ENCODE assay signal across 18 cellular contexts in the genomic region with DNA sequence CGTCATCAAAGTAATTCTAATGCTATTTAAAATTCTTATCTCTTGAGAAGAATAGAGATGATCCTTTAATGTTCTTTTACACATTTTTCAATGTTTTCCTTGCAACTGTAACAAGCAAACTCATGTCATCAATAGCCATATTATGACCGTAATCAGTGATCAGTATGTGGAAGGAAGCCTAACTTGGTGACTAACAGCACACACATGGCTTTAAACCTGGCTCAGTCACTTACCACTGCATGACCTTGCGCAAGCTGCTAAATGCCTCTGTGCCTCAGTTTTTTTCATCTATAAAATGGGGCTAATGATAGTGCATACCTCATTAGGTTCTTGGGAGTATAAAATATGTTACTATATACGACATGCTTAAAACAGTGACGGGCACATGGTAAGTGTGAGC.
DNase-seq lines count a peak whose midpoint lies in the region; ATAC-seq and FAIRE-seq lines count a peak whose summit lies in the region.
"Had no signal": no experiment of that assay in that cellular context is flagged by ENCODE, and none has a peak within 500 bp of the region (broad histone marks: within the 10 kb centered on the region; RNA-seq: fewer than 3 reads in every experiment).

No MANE protein-coding gene starts in this region.

- DNase-seq in activated CD4-positive, CD25-positive, alpha-beta regulatory T cell (lab: John Stamatoyannopoulos, UW): no peak
- DNase-seq in ELR (ENCODE audit: low read depth) (peak; percentile 3), NCI-H187 (lab: John Stamatoyannopoulos, UW) (no peak), frontal cortex (ENCODE audit: low spot score in 2 of 2) (no peak)
- DNase-seq: Calu3; CD8-positive, alpha-beta T cell; IMR-90; Karpas-422; NCI-H1105; NCI-H2081 treated with DMSO at 0.1 percent for 48 hours; OCI-M1; RPMI8226; SHP77 treated with DMSO at 0.1 percent for 48 hours had no signal

- H3K4me3 Mint-ChIP-seq in activated T-helper 17 cell treated with anti-CD3 and anti-CD28 coated beads, Interleukin-2, amount 50 U/mL, for 72 hours: no peak overlapping the region
- H3K4me3 Mint-ChIP-seq in stimulated activated memory B cell treated with anti-CD40 and anti-IgM and Interleukin-4, amounts not matched to agents 10 μg/mL and 1 μg/mL and 100 μg/mL, for 72 hours: no peak overlapping the region
- H3K4me3 Mint-ChIP-seq: CD8-positive, alpha-beta T cell had no signal

- peak; percentile 40 to 42 for ATAC-seq in activated CD4-positive, CD25-positive, alpha-beta regulatory T cell treated with anti-CD3 and anti-CD28 coated beads, Interleukin-2, amount 50 U/mL, for 24 hours
- ATAC-seq in activated T-helper 17 cell treated with anti-CD3 and anti-CD28 coated beads, Interleukin-2, amount 50 U/mL, for 72 hours (replicated peaks): peak; percentile 54
- no peak for ATAC-seq in stimulated activated memory B cell treated with anti-CD40 and anti-IgM and Interleukin-4, amounts not matched to agents 10 μg/mL and 1 μg/mL and 100 μg/mL, for 72 hours
- ATAC-seq: CD8-positive, alpha-beta T cell; GM12878 had no signal

- peak overlapping the region; percentile 84 for H3K27ac Mint-ChIP-seq in activated T-helper 17 cell treated with anti-CD3 and anti-CD28 coated beads, Interleukin-2, amount 50 U/mL, for 72 hours
- peak overlapping the region; percentile 69 for H3K27ac Mint-ChIP-seq in stimulated activated memory B cell treated with anti-CD40 and anti-IgM and Interleukin-4, amounts not matched to agents 10 μg/mL and 1 μg/mL and 100 μg/mL, for 72 hours

- peaks cover 34% of the 10 kb centered on the region for H3K4me1 Mint-ChIP-seq in activated T-helper 17 cell treated with anti-CD3 and anti-CD28 coated beads, Interleukin-2, amount 50 U/mL, for 72 hours
- H3K4me1 Mint-ChIP-seq in stimulated activated memory B cell treated with anti-CD40 and anti-IgM and Interleukin-4, amounts not matched to agents 10 μg/mL and 1 μg/mL and 100 μg/mL, for 72 hours: peaks cover 54% of the 10 kb centered on the region

- FAIRE-seq in frontal cortex (lab: Jason Lieb, UNC): no peak
- FAIRE-seq: GM12878, HTR-8/SVneo had no signal

- H3K9me3 Mint-ChIP-seq in activated T-helper 17 cell treated with anti-CD3 and anti-CD28 coated beads, Interleukin-2, amount 50 U/mL, for 72 hours: no peaks in the 10 kb centered on the region
- H3K9me3 Mint-ChIP-seq in stimulated activated memory B cell treated with anti-CD40 and anti-IgM and Interleukin-4, amounts not matched to agents 10 μg/mL and 1 μg/mL and 100 μg/mL, for 72 hours: peaks cover under 1% of the 10 kb centered on the region
- H3K9me3 Mint-ChIP-seq: CD8-positive, alpha-beta T cell had no signal

- H3K27me3 Mint-ChIP-seq in activated T-helper 17 cell treated with anti-CD3 and anti-CD28 coated beads, Interleukin-2, amount 50 U/mL, for 72 hours: no peaks in the 10 kb centered on the region
- H3K27me3 Mint-ChIP-seq in stimulated activated memory B cell treated with anti-CD40 and anti-IgM and Interleukin-4, amounts not matched to agents 10 μg/mL and 1 μg/mL and 100 μg/mL, for 72 hours: no peaks in the 10 kb centered on the region

- peaks cover 83% of the 10 kb centered on the region for H3K36me3 Mint-ChIP-seq in activated T-helper 17 cell treated with anti-CD3 and anti-CD28 coated beads, Interleukin-2, amount 50 U/mL, for 72 hours (ENCODE audit: low read depth)
- H3K36me3 Mint-ChIP-seq in stimulated activated memory B cell treated with anti-CD40 and anti-IgM and Interleukin-4, amounts not matched to agents 10 μg/mL and 1 μg/mL and 100 μg/mL, for 72 hours: peaks cover 43% of the 10 kb centered on the region
